ENCODE assay signal across 8 cellular contexts in the genomic region with DNA sequence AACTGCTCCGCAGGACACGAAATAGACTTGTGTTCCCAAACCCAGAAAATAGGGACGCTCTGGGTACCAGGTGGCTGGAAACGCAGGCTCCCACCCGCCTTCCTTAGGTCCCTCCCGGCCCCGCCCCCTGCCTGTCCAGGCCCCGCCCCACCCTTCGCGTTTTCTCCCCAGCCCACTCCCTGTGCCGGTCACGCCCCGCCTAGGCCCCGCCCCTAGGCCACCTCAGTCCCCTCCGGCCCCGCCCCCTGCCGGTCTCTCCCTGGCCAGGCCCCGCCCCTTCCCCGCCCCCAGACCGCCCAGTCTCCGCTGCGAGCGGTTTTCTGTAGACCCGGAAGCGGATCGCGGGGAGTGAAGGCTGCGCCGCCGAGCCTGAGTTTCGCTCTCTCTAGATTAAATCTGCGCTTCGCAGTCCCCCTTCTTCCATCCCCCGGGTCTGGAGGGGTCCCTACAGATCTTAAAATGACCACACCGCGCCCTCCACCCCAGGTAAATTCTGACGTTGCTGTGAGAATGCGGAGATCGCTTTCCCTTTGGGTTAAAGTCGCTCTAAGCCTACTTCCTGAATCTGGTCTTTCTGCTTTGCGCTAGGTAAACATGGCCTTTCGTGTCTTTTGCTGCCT. TPM values are rescaled to one million over a fixed set of nuclear protein-coding genes. Genes with fewer than 3 reads are reported as not detected.
DNase-seq lines count a peak whose midpoint lies in the region; ATAC-seq and TF ChIP-seq lines count a peak whose summit lies in the region.

No MANE protein-coding gene starts in this region.

- in situ Hi-C loops in G401 (cut with HindIII; ENCODE audit: low sequenced_read_pairs): no loop called here
- in situ Hi-C loops in transverse colon (cut with MboI; ENCODE audit: low pct_ligation_motif_present in 1 of 4, low pct_unique_long_range_greater_than_20kb in 1 of 4, low sequenced_read_pairs in 3 of 4): loop anchor here in 2 of 4 donors (10.0 kb wide), 2 partner anchors 138 to 318 kb away; partner anchors contain the start of gene ZNF845 (in 1 of the 2)

- H4K20me1 ChIP-seq in KMS-11 (ENCODE audit: insufficient read depth): no peaks in the 10 kb centered on the region

- TF ChIP-seq EP300 in transverse colon (IDR thresholded peaks at IDR 0.05; ENCODE audit: low read depth): no peak

- H3K36me3 ChIP-seq in KMS-11 (ENCODE audit: insufficient read depth) (no peaks in the 10 kb centered on the region), right atrium auricular region (peaks cover 15% of the 10 kb centered on the region), transverse colon (peaks cover 0 to 11% (median 1%) of the 10 kb centered on the region in 4 donors)

- peak overlapping the region; percentile 52; the same call in 1 of the 2 replicates for H2AFZ ChIP-seq in KMS-11 (ENCODE audit: low read depth)

- peak overlapping the region; percentile 95 to 98 (median 95) for H3K4me3 Mint-ChIP-seq in T-cell

- H3K27me3 ChIP-seq in KMS-11 (ENCODE audit: insufficient read depth, low read depth): no peaks in the 10 kb centered on the region
- no peaks in the 10 kb centered on the region for H3K27me3 ChIP-seq in right atrium auricular region
- H3K27me3 ChIP-seq in transverse colon: no peaks in the 10 kb centered on the region

- CTCF ChIA-PET in T-cell (lab: Charles Lee): no interaction called here

- POLR2A ChIA-PET in T-cell (lab: Charles Lee): interaction anchor here in 1 of 2 donors (0.6 kb wide), 1 partner anchor 353 kb away, joined by 3 read pairs; no protein-coding TSS in a partner anchor

- intact Hi-C loops in posterior vena cava (cut with DNase I) (no loop called here), transverse colon (cut with DNase I; ENCODE audit: low total_unique reads) (no loop called here)

- H3K9me3 Mint-ChIP-seq in T-cell: peaks cover 5 to 35% (median 32%) of the 10 kb centered on the region in 3 donors

- DNase-seq in G401 (ENCODE audit: low spot score) (peak; percentile 96), T-cell (peak; percentile 79 to 100 (median 96)), anterior cingulate cortex (lab: John Stamatoyannopoulos, UW) (peak; percentile 45 to 98 (median 92)), right atrium auricular region (ENCODE audit: low spot score) (peak; percentile 95), posterior vena cava (ENCODE audit: low spot score) (peak; percentile 99), transverse colon (peak; percentile 99)

- ATAC-seq in T-cell (replicated peaks in 1 of 4): peak; percentile 79 to 94 (median 86)
- ATAC-seq in HG03280 (IDR thresholded peaks at IDR 0.05; ENCODE audit: unreplicated experiment): no peak

- no peak overlapping the region; the same call in 1 of the 2 replicates for H3K27ac ChIP-seq in KMS-11
- peak overlapping the region; percentile 80 to 82 for H3K27ac ChIP-seq in right atrium auricular region
- peak overlapping the region; percentile 66 to 97 (median 94) for H3K27ac ChIP-seq in transverse colon

- H3K4me2 ChIP-seq in KMS-11: no peak overlapping the region

- H3K4me3 ChIP-seq in KMS-11 (IDR thresholded peaks at IDR 0.05; ENCODE audit: insufficient read depth, low read depth, low read length) (no peak overlapping the region), right atrium auricular region (peak overlapping the region; percentile 66 to 87), transverse colon (peak overlapping the region; percentile 47 to 96 (median 82))

- TF ChIP-seq CTCF in KMS-11 (conservative IDR thresholded peaks at IDR 0.05; ENCODE audit: low read depth, low read length): no peak
- peak in 1 of 2 donors; percentile 2 for TF ChIP-seq CTCF in right atrium auricular region (IDR thresholded peaks at IDR 0.05)
- peak in 1 of 5 experiments; percentile 12 for TF ChIP-seq CTCF in transverse colon (IDR thresholded peaks at IDR 0.05)

- H3K27me3 Mint-ChIP-seq in T-cell: peaks cover 0 to 3% of the 10 kb centered on the region in 2 donors

- no peaks in the 10 kb centered on the region for H3K79me2 ChIP-seq in KMS-11 (ENCODE audit: insufficient read depth, low read depth)

- H3K4me1 ChIP-seq in KMS-11 (ENCODE audit: low read depth, poor library complexity, severe bottlenecking) (no peaks in the 10 kb centered on the region), right atrium auricular region (peaks cover 0 to 20% of the 10 kb centered on the region in 2 donors), transverse colon (peaks cover 0 to 21% (median 4%) of the 10 kb centered on the region in 4 donors)

- H3K36me3 Mint-ChIP-seq in T-cell: peaks cover 39% of the 10 kb centered on the region

- TF ChIP-seq POLR2A in transverse colon (IDR thresholded peaks at IDR 0.05): peak; percentile 73

- H3K9me3 ChIP-seq in right atrium auricular region (peaks cover 0 to 31% of the 10 kb centered on the region in 2 donors), transverse colon (peaks cover 15 to 41% of the 10 kb centered on the region in 2 donors)

- H3K4me1 Mint-ChIP-seq in T-cell: peaks cover 35 to 52% (median 39%) of the 10 kb centered on the region in 3 donors

- H3K9ac ChIP-seq in KMS-11: 0 out of 2 replicates have a peak overlapping the region, but pooled peaks have one; percentile 25

- 1 to 18% methylated on average over 4 to 35 of the region's 42 CpGs for WGBS in transverse colon (ENCODE audit: low coverage in 1 of 2), 2 donors

- peak overlapping the region; percentile 98 to 99 for H3K27ac Mint-ChIP-seq in T-cell

RNA-seq across cellular contexts. Expression of gene ZNF665, which starts 3.7 kb away (rescaled TPM):
- total RNA-seq in G401 (2014; rRNA removed; shearing (Covaris generic)): not detected in 2 replicates
- 1 to 10 TPM; 2.5 to 5.3 (median 3.3) TPM for total RNA-seq in T-cell
- 1 to 10 TPM; 1.1 to 2.2 TPM for total RNA-seq in right atrium auricular region
- 1 to 10 TPM; 3.5 to 5.4 TPM for total RNA-seq in posterior vena cava
- 1 to 10 TPM in 2 of 4 donors, under 1 TPM in 1, not detected in 1; 1.00 to 4.4 (median 2.6) TPM for total RNA-seq in transverse colon

RNA-seq across cellular contexts. Expression of gene ZNF347, which starts 38.0 kb away (rescaled TPM):
- 3.3 and 4.9 TPM in 2 replicates for total RNA-seq in G401 (2014; rRNA removed; shearing (Covaris generic))
- total RNA-seq in T-cell (10 to 100 TPM in 3 of 5 donors, 1 to 10 TPM in 2; 6.0 to 14.2 (median 10.9) TPM), right atrium auricular region (1 to 10 TPM; 4.1 to 5.1 TPM), posterior vena cava (10 to 100 TPM; 11.5 to 14.1 TPM), transverse colon (10 to 100 TPM in 2 of 4 donors, 1 to 10 TPM in 2; 5.6 to 12.5 (median 9.9) TPM)

RNA-seq across cellular contexts. Expression of gene ZNF677, which starts 57.8 kb away (rescaled TPM):
- total RNA-seq in G401 (2014; rRNA removed; shearing (Covaris generic)): not detected in 2 replicates
- total RNA-seq in T-cell (10 to 100 TPM in 4 of 5 donors, 1 to 10 TPM in 1; 8.0 to 20.1 (median 13.7) TPM), right atrium auricular region (10 to 100 TPM; 10.7 to 21.3 TPM), posterior vena cava (10 to 100 TPM; 18.6 to 19.0 TPM), transverse colon (1 to 10 TPM; 3.4 to 9.7 (median 6.7) TPM)
